In genomic region chr16:9053006-9053601, GRCh38 we compare ENCODE assay signal across 8 cellular contexts. TPM values are rescaled to one million over a fixed set of nuclear protein-coding genes. Genes with fewer than 3 reads are reported as not detected.
DNase-seq lines count a peak whose midpoint lies in the region; ATAC-seq lines count a peak whose summit lies in the region.

No MANE protein-coding gene starts in this region.

- in situ Hi-C loops in SK-MEL-5 (cut with HindIII; ENCODE audit: low pct_unique_long_range_greater_than_20kb, low sequenced_read_pairs) = no loop called here

- ATAC-seq in HG03175 (IDR thresholded peaks at IDR 0.05; ENCODE audit: unreplicated experiment) (peak; percentile 55), Right ventricle myocardium inferior (peak; percentile 75), HG03354 (IDR thresholded peaks at IDR 0.05; ENCODE audit: poor library complexity, severe bottlenecking, unreplicated experiment) (no peak)

- DNase-seq in D341Med (ENCODE audit: low spot score) (peak; percentile 70), SK-MEL-5 (ENCODE audit: low read depth, low spot score) (peak; percentile 94), Right ventricle myocardium inferior (ENCODE audit: missing footprints) (no peak), renal cortical epithelial cell (ENCODE audit: low read depth) (peak; percentile 75), OCI-M2 (lab: John Stamatoyannopoulos, UW; ENCODE audit: unreplicated experiment) (no peak), NCI-H1417 treated with DMSO at 0.1 percent for 48 hours (lab: John Stamatoyannopoulos, UW) (no peak)

- intact Hi-C loops in Right ventricle myocardium inferior (cut with DNase I) = no loop called here

RNA-seq across cellular contexts. Expression of gene HAPSTR1, which starts 38.3 kb away (rescaled TPM):
- 39.3 and 43.8 TPM in 2 replicates for total RNA-seq in SK-MEL-5 (2014; rRNA removed; shearing (Covaris generic))
- polyA plus RNA-seq in SK-MEL-5 (2015; cell fraction: cytosol; rRNA removed) = 26.0 and 28.8 TPM in 2 replicates
- polyA plus RNA-seq in SK-MEL-5 (2015; cell fraction: nucleus; rRNA removed) = 19.1 and 27.4 TPM in 2 replicates
- 52.5 TPM for total RNA-seq in Right ventricle myocardium inferior
- total RNA-seq in renal cortical epithelial cell = 88.6 and 95.5 TPM in 2 replicates

Comparison
In these comparisons a context has a peak if more than half of its experiments do, and no peak if none do; other contexts are left out.
1. DNase-seq: peak in D341Med (single experiment), SK-MEL-5 (single experiment) and renal cortical epithelial cell (single experiment); none in Right ventricle myocardium inferior (single experiment), OCI-M2 (single experiment) and NCI-H1417 treated with DMSO at 0.1 percent for 48 hours (single experiment).